8 cellular contexts compared by ENCODE assay signal in the genomic region with DNA sequence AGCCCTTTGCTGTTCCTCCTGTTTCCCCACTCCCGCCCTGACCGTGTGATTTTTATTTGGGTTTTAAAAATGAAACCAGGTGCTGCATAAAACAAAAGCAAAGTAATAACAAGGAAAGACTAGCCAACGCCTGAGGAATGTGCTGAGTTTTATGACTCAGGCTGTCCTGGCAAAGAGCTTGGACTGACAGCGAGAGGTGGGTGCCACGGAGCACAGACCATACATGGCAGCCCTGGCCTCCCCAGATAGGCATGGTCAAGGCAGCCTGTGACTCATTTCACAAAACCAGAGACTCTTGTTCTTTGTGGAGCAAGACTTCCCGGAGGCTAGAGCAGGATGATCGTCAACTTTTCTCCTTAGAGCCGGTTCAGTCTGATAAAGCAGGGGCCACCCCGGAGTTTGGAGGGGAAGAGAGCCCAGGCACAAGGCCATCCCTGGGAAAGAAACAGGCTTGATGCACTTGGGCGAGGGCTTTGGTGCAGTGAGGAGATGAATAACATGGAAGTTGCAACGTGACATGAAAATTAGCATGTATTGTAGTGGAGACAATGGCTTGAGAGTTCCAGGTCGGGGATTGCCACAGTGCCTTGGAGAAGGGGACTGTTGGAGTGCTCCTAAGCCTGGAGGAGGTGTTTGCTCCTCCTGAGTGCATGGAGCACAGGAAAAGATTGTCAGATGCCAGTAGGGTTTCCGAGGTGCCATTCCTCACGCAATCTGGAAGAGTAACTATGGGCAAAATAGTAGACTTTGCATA. TPM values are rescaled to one million over a fixed set of nuclear protein-coding genes. Genes with fewer than 3 reads are reported as not detected.
A peak's percentile ranks its signal among the peaks of the same experiment; 100 is the strongest.
DNase-seq lines count a peak whose midpoint lies in the region; ATAC-seq and TF ChIP-seq lines count a peak whose summit lies in the region.

No MANE protein-coding gene starts in this region.

- H3K4me3 ChIP-seq in HUES6 (ENCODE audit: low read depth, low read length) (peak overlapping the region; percentile 19; the same call in 1 of the 2 replicates), ectodermal cell (ENCODE audit: insufficient read depth, low read depth, low read length) (no peak overlapping the region), neural progenitor cell (no peak overlapping the region)

- no peaks in the 10 kb centered on the region for H4K20me1 ChIP-seq in neural progenitor cell (ENCODE audit: low read depth)

- no peak overlapping the region for H3K4me2 ChIP-seq in neural progenitor cell

- H3K27me3 ChIP-seq in HUES6 (ENCODE audit: control insufficient read depth, insufficient read depth, low read length) (no peaks in the 10 kb centered on the region), ectodermal cell (ENCODE audit: control insufficient read depth, insufficient read depth, low read length, poor library complexity, severe bottlenecking) (no peaks in the 10 kb centered on the region), neural progenitor cell (no peaks in the 10 kb centered on the region)

- H3K9ac ChIP-seq in HUES6 (ENCODE audit: low read length) (peak overlapping the region; percentile 64), neural progenitor cell (no peak overlapping the region)

- H3K4me1 ChIP-seq in HUES6 (ENCODE audit: control insufficient read depth, insufficient read depth, low read length) (peaks cover 47% of the 10 kb centered on the region), ectodermal cell (ENCODE audit: control insufficient read depth, insufficient read depth, low read length) (peaks cover 7% of the 10 kb centered on the region), neural progenitor cell (peaks cover 16% of the 10 kb centered on the region)

- no peak for TF ChIP-seq CTCF in neural progenitor cell (IDR thresholded peaks at IDR 0.05)

- H3K36me3 Mint-ChIP-seq in neural progenitor cell = no peaks in the 10 kb centered on the region

- H3K4me3 Mint-ChIP-seq in neural progenitor cell = peak overlapping the region; percentile 73

- peaks cover 51% of the 10 kb centered on the region for H3K4me1 Mint-ChIP-seq in neural progenitor cell

- H3K36me3 ChIP-seq in HUES6 (ENCODE audit: control insufficient read depth, insufficient read depth, low read length) (peaks cover 15% of the 10 kb centered on the region; the same call in 1 of the 2 replicates), ectodermal cell (ENCODE audit: control insufficient read depth, insufficient read depth, low read length) (no peaks in the 10 kb centered on the region), neural progenitor cell (no peaks in the 10 kb centered on the region)

- peak overlapping the region; percentile 63; the same call in 1 of the 2 replicates for H3K27ac ChIP-seq in HUES6 (ENCODE audit: low read depth, low read length)
- peak overlapping the region; percentile 57 for H3K27ac ChIP-seq in ectodermal cell (ENCODE audit: insufficient read depth, low read depth, low read length, poor library complexity, severe bottlenecking)
- H3K27ac ChIP-seq in neural progenitor cell = no peak overlapping the region

- H3K79me2 ChIP-seq in neural progenitor cell (ENCODE audit: low read depth) = no peaks in the 10 kb centered on the region

- H3K9me3 Mint-ChIP-seq in neural progenitor cell = no peaks in the 10 kb centered on the region

- H3K9me3 ChIP-seq in HUES6 (ENCODE audit: control insufficient read depth, insufficient read depth, low read depth, low read length) (no peaks in the 10 kb centered on the region), ectodermal cell (ENCODE audit: control insufficient read depth, low read length) (no peaks in the 10 kb centered on the region), neural progenitor cell (ENCODE audit: low read depth) (no peaks in the 10 kb centered on the region)

- WGBS in ectodermal cell, 2 experiments = 80 to 81% methylated on average over 14 of the region's 14 CpGs

- DNase-seq in neural progenitor cell (ENCODE audit: low spot score) (no peak), inferior parietal cortex (ENCODE audit: extremely low spot score) (no peak), Kasumi-1 (lab: John Stamatoyannopoulos, UW) (no peak)
- no peak for DNase-seq in stimulated activated CD4-positive, alpha-beta T cell treated with anti-CD3 and anti-CD28 coated beads, Interleukin-4, amount 100 ng/mL, for 4 hours

- no peak overlapping the region for H2AFZ ChIP-seq in neural progenitor cell (replicated peaks)

- ATAC-seq in GM18502 (IDR thresholded peaks at IDR 0.05; ENCODE audit: poor library complexity, unreplicated experiment) = peak; percentile 55
- ATAC-seq in HG02970 (IDR thresholded peaks at IDR 0.05; ENCODE audit: low FRiP score, unreplicated experiment) = no peak

- peaks cover 8% of the 10 kb centered on the region for H3K27me3 Mint-ChIP-seq in neural progenitor cell (ENCODE audit: insufficient read depth, low read depth)

- H3K27ac Mint-ChIP-seq in neural progenitor cell = peak overlapping the region; percentile 95

- peaks cover 24% of the 10 kb centered on the region for H3F3A ChIP-seq in neural progenitor cell (ENCODE audit: low read depth)

RNA-seq across cellular contexts. Expression of gene C4orf51, which starts 54.8 kb away (rescaled TPM):
- polyA plus RNA-seq in ectodermal cell (2013, experiment 1 of 4) = not detected
- not detected for polyA plus RNA-seq in ectodermal cell (2013, experiment 2 of 4)
- polyA plus RNA-seq in ectodermal cell (2013, experiment 3 of 4) = not detected
- polyA plus RNA-seq in ectodermal cell (2013, experiment 4 of 4) = not detected
- not detected in 2 replicates for total RNA-seq in neural progenitor cell (ENCODE audit: low replicate concordance)
